ENCODE assay signal across 18 cellular contexts in genomic region chr7:142455392-142455791, GRCh38.
DNase-seq lines count a peak whose midpoint lies in the region; ATAC-seq and TF ChIP-seq lines count a peak whose summit lies in the region.
"Had no signal": no experiment of that assay in that cellular context is flagged by ENCODE, and none has a peak within 500 bp of the region (broad histone marks: within the 10 kb centered on the region; RNA-seq: fewer than 3 reads in every experiment).

No MANE protein-coding gene starts in this region.

- no CpG with 5 or more reads among the region's 10 CpGs for WGBS in mesendoderm (ENCODE audit: extremely low coverage, insufficient coverage, low lambda C conversion rate)

- H3K4me1 ChIP-seq in mesendoderm (ENCODE audit: control insufficient read depth, low read depth, low read length) = no peaks in the 10 kb centered on the region
- H3K4me1 ChIP-seq: pancreas, right lobe of liver, upper lobe of right lung had no signal

- peaks cover 36% of the 10 kb centered on the region for H3K4me1 Mint-ChIP-seq in activated T-cell treated with anti-CD3 and anti-CD28 coated beads, Interleukin-2, amount 50 U/mL, for 24 hours (ENCODE audit: low read depth)
- H3K4me1 Mint-ChIP-seq in activated T-helper 17 cell treated with anti-CD3 and anti-CD28 coated beads, Interleukin-2, amount 50 U/mL, for 72 hours = peaks cover 13% of the 10 kb centered on the region
- H3K4me1 Mint-ChIP-seq in osteocyte (ENCODE audit: unreplicated experiment) = peaks cover 17% of the 10 kb centered on the region

- H3K9ac ChIP-seq in mesendoderm (ENCODE audit: low read length) = no peak overlapping the region

- H3K56ac ChIP-seq in mesendoderm (ENCODE audit: low read length) = no peak overlapping the region

- no peak overlapping the region for H3K18ac ChIP-seq in mesendoderm (ENCODE audit: low read length)

- H3K79me2 ChIP-seq in mesendoderm (ENCODE audit: control insufficient read depth, insufficient read depth, low read length) = no peaks in the 10 kb centered on the region

- no peak overlapping the region for H2BK15ac ChIP-seq in mesendoderm (replicated peaks; ENCODE audit: low read depth)

- no peak for ATAC-seq in activated T-helper 17 cell treated with anti-CD3 and anti-CD28 coated beads, Interleukin-2, amount 50 U/mL, for 72 hours (replicated peaks)
- ATAC-seq: pancreas, right lobe of liver, upper lobe of right lung had no signal

- H2BK120ac ChIP-seq in mesendoderm (ENCODE audit: low read depth, low read length) = no peak overlapping the region

- H3K36me3 ChIP-seq in mesendoderm (ENCODE audit: control insufficient read depth, insufficient read depth, low read length) = no peaks in the 10 kb centered on the region
- H3K36me3 ChIP-seq: pancreas, right lobe of liver, upper lobe of right lung had no signal

- H4K5ac ChIP-seq in mesendoderm (ENCODE audit: low read length) = no peak overlapping the region

- no peaks in the 10 kb centered on the region for H3K36me3 Mint-ChIP-seq in activated T-cell treated with anti-CD3 and anti-CD28 coated beads, Interleukin-2, amount 50 U/mL, for 24 hours (ENCODE audit: low read depth)
- H3K36me3 Mint-ChIP-seq in activated T-helper 17 cell treated with anti-CD3 and anti-CD28 coated beads, Interleukin-2, amount 50 U/mL, for 72 hours (ENCODE audit: low read depth) = no peaks in the 10 kb centered on the region
- H3K36me3 Mint-ChIP-seq in osteocyte (ENCODE audit: unreplicated experiment) = no peaks in the 10 kb centered on the region

- DNase-seq in activated T-cell treated with anti-CD3 and anti-CD28 coated beads, Interleukin-2, amount 50 U/mL, for 24 hours = no peak
- DNase-seq in activated T-cell treated with anti-CD3 and anti-CD28 coated beads for 4 hours (no peak), osteocyte (ENCODE audit: extremely low spot score, unreplicated experiment) (peak; percentile 83), mesendoderm (no peak), COLO829 (ENCODE audit: low spot score) (no peak), NCI-H187 (lab: John Stamatoyannopoulos, UW) (no peak)
- no peak for DNase-seq in Jurkat, Clone E6-1 (ENCODE audit: low read depth, low spot score)
- DNase-seq: anterior cingulate cortex, Caco-2, H7, MV-4-11, NCI-H2081 treated with DMSO at 0.1 percent for 48 hours, NCI-H510A treated with DMSO at 0.1 percent for 48 hours, pancreas, right lobe of liver, upper lobe of right lung had no signal

- H3K27me3 Mint-ChIP-seq in activated T-cell treated with anti-CD3 and anti-CD28 coated beads, Interleukin-2, amount 50 U/mL, for 24 hours = no peaks in the 10 kb centered on the region
- no peaks in the 10 kb centered on the region for H3K27me3 Mint-ChIP-seq in activated T-helper 17 cell treated with anti-CD3 and anti-CD28 coated beads, Interleukin-2, amount 50 U/mL, for 72 hours
- H3K27me3 Mint-ChIP-seq in osteocyte (ENCODE audit: unreplicated experiment) = no peaks in the 10 kb centered on the region

- no peak overlapping the region for H3K23ac ChIP-seq in mesendoderm (ENCODE audit: low read length)

- H3K4ac ChIP-seq in mesendoderm (ENCODE audit: low read depth, low read length) = no peak overlapping the region

- H2BK5ac ChIP-seq in mesendoderm (ENCODE audit: low read length) = no peak overlapping the region

- TF ChIP-seq CTCF in osteocyte (IDR thresholded peaks at IDR 0.05) = no peak

- peak overlapping the region; percentile 4; the same call in 1 of the 2 replicates for H3K4me3 ChIP-seq in Jurkat, Clone E6-1 (ENCODE audit: low read length)
- no peak overlapping the region for H3K4me3 ChIP-seq in mesendoderm (ENCODE audit: low read length)
- H3K4me3 ChIP-seq: lung, pancreas, right lobe of liver, upper lobe of right lung had no signal

- H3K27ac ChIP-seq in mesendoderm (ENCODE audit: low read depth, low read length) = no peak overlapping the region
- H3K27ac ChIP-seq: pancreas, right lobe of liver, upper lobe of right lung had no signal

- H3K9me3 Mint-ChIP-seq in activated T-cell treated with anti-CD3 and anti-CD28 coated beads, Interleukin-2, amount 50 U/mL, for 24 hours = no peaks in the 10 kb centered on the region
- no peaks in the 10 kb centered on the region for H3K9me3 Mint-ChIP-seq in activated T-helper 17 cell treated with anti-CD3 and anti-CD28 coated beads, Interleukin-2, amount 50 U/mL, for 72 hours
- H3K9me3 Mint-ChIP-seq in osteocyte (ENCODE audit: unreplicated experiment) = no peaks in the 10 kb centered on the region

- H3K4me2 ChIP-seq in mesendoderm (ENCODE audit: low read length) = no peak overlapping the region

- peak overlapping the region; percentile 42 for H3K27ac Mint-ChIP-seq in activated T-cell treated with anti-CD3 and anti-CD28 coated beads, Interleukin-2, amount 50 U/mL, for 24 hours
- peak overlapping the region; percentile 6 for H3K27ac Mint-ChIP-seq in activated T-helper 17 cell treated with anti-CD3 and anti-CD28 coated beads, Interleukin-2, amount 50 U/mL, for 72 hours
- H3K27ac Mint-ChIP-seq in osteocyte (ENCODE audit: unreplicated experiment) = no peak overlapping the region

- no peaks in the 10 kb centered on the region for H3K79me1 ChIP-seq in mesendoderm (ENCODE audit: low read length)

- H2AK5ac ChIP-seq in mesendoderm (ENCODE audit: low read length) = no peak overlapping the region

- H3K4me3 Mint-ChIP-seq in activated T-cell treated with anti-CD3 and anti-CD28 coated beads, Interleukin-2, amount 50 U/mL, for 24 hours = peak overlapping the region; percentile 61
- H3K4me3 Mint-ChIP-seq in activated T-helper 17 cell treated with anti-CD3 and anti-CD28 coated beads, Interleukin-2, amount 50 U/mL, for 72 hours = peak overlapping the region; percentile 62
- H3K4me3 Mint-ChIP-seq in osteocyte (ENCODE audit: unreplicated experiment) = no peak overlapping the region

- H3K27me3 ChIP-seq in mesendoderm (ENCODE audit: insufficient read depth, low read length, poor library complexity) = no peaks in the 10 kb centered on the region
- H3K27me3 ChIP-seq: pancreas, right lobe of liver, upper lobe of right lung had no signal

- H4K8ac ChIP-seq in mesendoderm (ENCODE audit: low read depth, low read length) = no peak overlapping the region
